In the genomic region with DNA sequence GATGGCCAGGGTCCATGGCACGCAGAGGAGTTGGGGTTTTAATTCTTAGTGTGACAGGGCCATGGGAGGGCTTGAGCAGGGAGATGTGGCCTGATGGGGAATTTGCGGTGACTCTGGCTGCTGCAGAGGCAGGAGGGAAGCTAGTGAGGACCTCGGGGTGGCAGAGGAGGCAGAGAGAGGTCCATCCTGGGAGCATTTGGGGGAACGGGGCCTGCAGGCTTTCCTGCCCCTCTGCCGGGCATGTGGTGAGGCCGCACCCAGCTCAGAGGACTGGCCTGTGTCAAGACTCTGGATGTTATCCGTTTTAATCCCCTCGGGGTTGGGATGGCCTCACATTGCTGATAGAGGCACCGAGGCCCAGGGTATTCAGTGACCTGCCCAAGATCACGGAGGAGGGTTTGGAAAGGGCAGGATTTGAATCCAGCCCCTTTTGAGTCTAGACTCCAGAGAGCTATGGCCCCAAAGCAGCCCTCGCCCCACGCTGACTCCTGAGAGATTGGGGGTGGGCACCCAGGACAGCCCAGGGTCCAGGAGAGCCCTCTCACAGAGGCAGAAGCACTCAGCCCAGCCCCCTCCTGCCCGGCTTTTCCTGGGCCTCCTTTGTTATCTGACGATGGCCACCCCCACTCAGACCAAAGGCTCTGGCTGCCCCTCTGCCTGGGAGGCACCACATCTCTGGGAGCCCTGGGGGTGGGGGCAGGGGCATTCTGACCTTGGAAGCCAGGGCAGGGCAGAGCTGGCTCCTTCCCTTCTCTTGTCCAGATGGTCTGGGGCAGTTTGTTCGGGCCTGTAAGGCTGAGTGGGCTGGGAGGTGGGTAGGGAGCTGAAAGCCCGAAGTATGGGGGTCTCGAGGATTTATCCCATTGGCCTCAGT, we compare ENCODE assay signal across 10 cellular contexts. TPM values are rescaled to one million over a fixed set of nuclear protein-coding genes. Genes with fewer than 3 reads are reported as not detected.
DNase-seq lines count a peak whose midpoint lies in the region; ATAC-seq, FAIRE-seq and TF ChIP-seq lines count a peak whose summit lies in the region.
"Had no signal": no experiment of that assay in that cellular context is flagged by ENCODE, and none has a peak within 500 bp of the region (broad histone marks: within the 10 kb centered on the region; RNA-seq: fewer than 3 reads in every experiment).

No MANE protein-coding gene starts in this region.

- H3K9me3 Mint-ChIP-seq in type B pancreatic cell: no peaks in the 10 kb centered on the region
- H3K9me3 Mint-ChIP-seq: activated T-helper 2 cell treated with anti-CD3 and anti-CD28 coated beads, Interferon-gamma antibody, Interleukin-2, Interleukin-4, amounts not matched to agents 10 μg/mL and 5 μg/mL and 100 μg/mL, durations not matched to agents 14 hours and 24 hours and 36 hours; T-helper 2 cell treated with Interferon-gamma antibody and Interleukin-4, amounts not matched to agents 5 μg/mL and 100 μg/mL, for 36 hours had no signal

- peak; percentile 5; the same call in 1 of the 3 replicates for ATAC-seq in GM12878

- TF ChIP-seq CTCF in cardiac muscle cell (IDR thresholded peaks at IDR 0.05; ENCODE audit: low read depth, low read length) (no peak), GM12878 (IDR thresholded peaks at IDR 0.05 in 2 of 3, conservative IDR thresholded peaks at IDR 0.05 in 1 of 3; ENCODE audit: control insufficient read depth in 2 of 3, extremely low read depth in 1 of 3, insufficient read depth in 1 of 3, low read depth in 3 of 3, low read length in 3 of 3) (no peak), type B pancreatic cell (conservative IDR thresholded peaks at IDR 0.05) (no peak)

- RAD21 ChIA-PET in GM12878 (lab: Charles Lee; ENCODE audit: unreplicated experiment): interaction anchor here (0.9 to 4.3 kb wide), 8 partner anchors 8 to 58 kb away, joined by 3 to 27 read pairs (median 4); partner anchors contain the start of gene MIEF1

- POLR2A ChIA-PET in GM12878 (lab: Charles Lee): interaction anchor here (1.0 to 5.0 kb wide), 6 partner anchors 9 to 34 kb away, joined by 4 to 38 read pairs (median 8); no protein-coding TSS in a partner anchor

- SMC1A ChIA-PET in GM12878 (lab: Charles Lee; ENCODE audit: uncharacterized antibody, unreplicated experiment): interaction anchor here (1.0 to 3.7 kb wide), 10 partner anchors 9 to 139 kb away, joined by 3 to 21 read pairs (median 4); no protein-coding TSS in a partner anchor

- H3K9ac ChIP-seq in GM12878 (ENCODE audit: control insufficient read depth, insufficient read depth, low read length) (peak overlapping the region; percentile 50; the same call in 1 of the 2 replicates), mucosa of rectum (ENCODE audit: low read depth in 1 of 2, low read length in 2 of 2) (no peak overlapping the region)

- H3K27me3 Mint-ChIP-seq in type B pancreatic cell: no peaks in the 10 kb centered on the region

- H3K36me3 ChIP-seq in cardiac muscle cell: no peaks in the 10 kb centered on the region
- peaks cover 7 to 23% of the 10 kb centered on the region in 2 experiments; a peak in 3 of 4 replicates for H3K36me3 ChIP-seq in GM12878 (ENCODE audit: control insufficient read depth in 2 of 2, insufficient read depth in 2 of 2, low read length in 1 of 2)
- H3K36me3 ChIP-seq in mucosa of rectum (ENCODE audit: control insufficient read depth in 2 of 2, insufficient read depth in 2 of 2, low read length in 2 of 2): no peaks in the 10 kb centered on the region

- H3K4me1 ChIP-seq in cardiac muscle cell (ENCODE audit: low read depth) (peaks cover 61% of the 10 kb centered on the region), GM12878 (ENCODE audit: control insufficient read depth, insufficient read depth, low read length) (peaks cover 55% of the 10 kb centered on the region), mucosa of rectum (ENCODE audit: control insufficient read depth in 2 of 2, insufficient read depth in 2 of 2, low read length in 2 of 2) (peaks cover 52 to 58% of the 10 kb centered on the region in 2 donors)

- no peaks in the 10 kb centered on the region for H3K9me3 ChIP-seq in cardiac muscle cell (ENCODE audit: low read depth)
- H3K9me3 ChIP-seq in GM12878 (replicated peaks; ENCODE audit: control insufficient read depth, insufficient read depth, low read length): no peaks in the 10 kb centered on the region
- H3K9me3 ChIP-seq in mucosa of rectum (ENCODE audit: control insufficient read depth in 2 of 2, low read length in 2 of 2): no peaks in the 10 kb centered on the region

- no peak for TF ChIP-seq POLR2A in GM12878 (IDR thresholded peaks at IDR 0.05; ENCODE audit: low read depth, low read length)

- peak overlapping the region; percentile 81 for H3K4me3 Mint-ChIP-seq in type B pancreatic cell

- H3K4me2 ChIP-seq in GM12878 (ENCODE audit: control insufficient read depth, insufficient read depth): peak overlapping the region; percentile 65

- no peaks in the 10 kb centered on the region; the same call in 1 of the 2 replicates for H4K20me1 ChIP-seq in GM12878 (ENCODE audit: control insufficient read depth, insufficient read depth)

- H3K27me3 ChIP-seq in cardiac muscle cell (no peaks in the 10 kb centered on the region), GM12878 (replicated peaks in 1 of 2; ENCODE audit: control insufficient read depth in 2 of 2, insufficient read depth in 2 of 2, low read length in 1 of 2) (no peaks in the 10 kb centered on the region), mucosa of rectum (ENCODE audit: control insufficient read depth in 2 of 2, insufficient read depth in 2 of 2, low read length in 2 of 2) (no peaks in the 10 kb centered on the region)

- no peaks in the 10 kb centered on the region for H3K36me3 Mint-ChIP-seq in type B pancreatic cell

- peak; percentile 20 to 54 for DNase-seq in cardiac muscle cell (ENCODE audit: low read depth in 1 of 2, low spot score in 1 of 2)
- no peak for DNase-seq in cardiac septum (ENCODE audit: low spot score)
- DNase-seq in GM12878 (ENCODE audit: low read depth, low spot score): no peak
- DNase-seq in type B pancreatic cell (ENCODE audit: extremely low spot score, unreplicated experiment): no peak
- DNase-seq in iPS-NIHi11 (ENCODE audit: low spot score): no peak
- no peak for DNase-seq in NCI-H1105 treated with DMSO at 0.1 percent for 48 hours (lab: John Stamatoyannopoulos, UW)
- no peak for DNase-seq in NCI-H446 (lab: John Stamatoyannopoulos, UW)

- TF ChIP-seq RAD21 in GM12878 (IDR thresholded peaks at IDR 0.05; ENCODE audit: insufficient read depth, low read depth, low read length): no peak

- intact Hi-C loops in cardiac septum (cut with DNase I) (no loop called here), GM12878 (cut with micrococcal nuclease; ENCODE audit: unreplicated experiment) (no loop called here)

- H2AFZ ChIP-seq in GM12878 (ENCODE audit: control insufficient read depth, low read depth, low read length): no peak overlapping the region

- BruUV-seq in GM12878 (replicated peaks; lab: Mats Ljungman, UMichigan): no TSS peak

- H3K27ac Mint-ChIP-seq in type B pancreatic cell: peak overlapping the region; percentile 100

- WGBS in GM12878 (ENCODE audit: insufficient coverage, insufficient replicate concordance, low lambda C conversion rate, missing lambda C conversion rate): 60% methylated on average over 17 of the region's 17 CpGs

- no peak for FAIRE-seq in GM12878 (lab: Jason Lieb, UNC)

- in situ Hi-C loops in GM12878 (cut with MboI): no loop called here

- peaks cover 65% of the 10 kb centered on the region for H3K79me2 ChIP-seq in GM12878 (ENCODE audit: control insufficient read depth, insufficient read depth, low read length)

- H3K4me1 Mint-ChIP-seq in type B pancreatic cell (ENCODE audit: unreplicated experiment): peaks cover 54% of the 10 kb centered on the region

- CTCF ChIA-PET in GM12878 (lab: Yijun Ruan, JAX): interaction anchor here (0.6 to 3.7 kb wide), 7 partner anchors 9 to 138 kb away, joined by 3 to 15 read pairs (median 5); no protein-coding TSS in a partner anchor

- peak overlapping the region; percentile 69 for H3K27ac ChIP-seq in cardiac muscle cell
- H3K27ac ChIP-seq in GM12878 (ENCODE audit: control insufficient read depth, insufficient read depth): peak overlapping the region; percentile 76
- H3K27ac ChIP-seq in mucosa of rectum (ENCODE audit: low read depth in 2 of 2, low read length in 2 of 2): peak overlapping the region; percentile 0 to 74

- H3K4me3 ChIP-seq in cardiac muscle cell: no peak overlapping the region
- peak overlapping the region; percentile 50; the same call in 1 of the 2 replicates for H3K4me3 ChIP-seq in GM12878
- no peak overlapping the region for H3K4me3 ChIP-seq in mucosa of rectum (ENCODE audit: low read length in 2 of 2)

- no peak for TF ChIP-seq EP300 in GM12878 (IDR thresholded peaks at IDR 0.05; ENCODE audit: borderline replicate concordance in 1 of 2, control insufficient read depth in 1 of 2, low read depth in 2 of 2, low read length in 2 of 2)

RNA-seq across cellular contexts. Expression of gene MGAT3, which starts 13.9 kb away (rescaled TPM):
- total RNA-seq in cardiac muscle cell: 31.4 and 38.0 TPM in 2 replicates
- 9.9 and 12.3 TPM in 2 replicates for polyA plus RNA-seq in cardiac muscle cell
- total RNA-seq in cardiac septum: 24.1 TPM
- total RNA-seq in GM12878 (2013; cell fraction: nucleolus; rRNA removed): 32.8 and 36.9 TPM in 2 replicates
- total RNA-seq in GM12878 (2014; rRNA removed): 11.3 and 12.0 TPM in 2 replicates
- 11.8 and 12.5 TPM in 2 replicates for total RNA-seq in GM12878 (2014; rRNA removed; fragmentation: Illumina TruSeq; extraction: Trizol)
- 38.5 and 40.2 TPM in 2 replicates for total RNA-seq in GM12878 (2021)
- polyA plus RNA-seq in GM12878 (2011; ENCODE audit: low read depth): 6.3 TPM
- polyA plus RNA-seq in GM12878 (2011; rRNA removed): 9.5 and 16.9 TPM in 2 replicates
- polyA plus RNA-seq in GM12878 (2011; cell fraction: cytosol; rRNA removed): 21.5 and 27.7 TPM in 2 replicates
- 27.2 and 30.1 TPM in 2 replicates for polyA plus RNA-seq in GM12878 (2011; cell fraction: nucleus; rRNA removed)
- 13.9 and 17.0 TPM in 2 replicates for polyA plus RNA-seq in GM12878 (2012)
- 5.8 and 12.1 TPM in 2 replicates for polyA plus RNA-seq in GM12878 (2014; fragmentation: Illumina TruSeq; extraction: Trizol)
- polyA plus RNA-seq in GM12878 (2014; fragmentation: Nextera tagmentation; extraction: Ambion mirVana): 1 to 10 TPM in 1 of 2 experiments, under 1 TPM in 1; 0.32 to 1.1 TPM
- 23.5 and 25.6 TPM in 2 replicates for polyA plus RNA-seq in GM12878 (2014; rRNA removed)
- polyA plus RNA-seq in GM12878 (2016; fragmentation: Nextera tagmentation; extraction: Ambion mirVana): 1 to 10 TPM; 8.3 to 8.4 TPM
- 22.1 and 40.9 TPM in 2 replicates for polyA minus RNA-seq in GM12878 (2011; rRNA and poly(A)+ RNA removed)
- 20.5 and 24.1 TPM in 2 replicates for polyA minus RNA-seq in GM12878 (2011; cell fraction: cytosol; rRNA and poly(A)+ RNA removed)
- 8.3 and 15.4 TPM in 2 replicates for polyA minus RNA-seq in GM12878 (2011; cell fraction: nucleus; rRNA and poly(A)+ RNA removed)
- 47.0 and 115 TPM in 2 replicates for total RNA-seq in type B pancreatic cell (ENCODE audit: low replicate concordance)

RNA-seq across cellular contexts. Expression of gene MIEF1, which starts 31.4 kb away (rescaled TPM):
- 27.2 and 31.2 TPM in 2 replicates for total RNA-seq in cardiac muscle cell
- 29.1 and 33.7 TPM in 2 replicates for polyA plus RNA-seq in cardiac muscle cell
- 19.4 TPM for total RNA-seq in cardiac septum
- 32.3 and 33.3 TPM in 2 replicates for total RNA-seq in GM12878 (2013; cell fraction: nucleolus; rRNA removed)
- 27.9 and 28.3 TPM in 2 replicates for total RNA-seq in GM12878 (2014; rRNA removed)
- 24.0 and 26.4 TPM in 2 replicates for total RNA-seq in GM12878 (2014; rRNA removed; fragmentation: Illumina TruSeq; extraction: Trizol)
- 50.9 and 52.3 TPM in 2 replicates for total RNA-seq in GM12878 (2021)
- 17.7 TPM for polyA plus RNA-seq in GM12878 (2011; ENCODE audit: low read depth)
- 21.3 and 27.9 TPM in 2 replicates for polyA plus RNA-seq in GM12878 (2011; rRNA removed)
- polyA plus RNA-seq in GM12878 (2011; cell fraction: cytosol; rRNA removed): 29.7 and 30.5 TPM in 2 replicates
- polyA plus RNA-seq in GM12878 (2011; cell fraction: nucleus; rRNA removed): 19.1 and 27.5 TPM in 2 replicates
- 22.3 and 24.9 TPM in 2 replicates for polyA plus RNA-seq in GM12878 (2012)
- polyA plus RNA-seq in GM12878 (2014; fragmentation: Illumina TruSeq; extraction: Trizol): 33.1 and 35.8 TPM in 2 replicates
- polyA plus RNA-seq in GM12878 (2014; fragmentation: Nextera tagmentation; extraction: Ambion mirVana): 10 to 100 TPM; 12.4 to 13.8 TPM
- 30.6 and 35.2 TPM in 2 replicates for polyA plus RNA-seq in GM12878 (2014; rRNA removed)
- polyA plus RNA-seq in GM12878 (2016; fragmentation: Nextera tagmentation; extraction: Ambion mirVana): 10 to 100 TPM; 43.2 to 46.3 TPM
- polyA minus RNA-seq in GM12878 (2011; rRNA and poly(A)+ RNA removed): 40.1 and 42.5 TPM in 2 replicates
- 15.5 and 17.6 TPM in 2 replicates for polyA minus RNA-seq in GM12878 (2011; cell fraction: cytosol; rRNA and poly(A)+ RNA removed)
- polyA minus RNA-seq in GM12878 (2011; cell fraction: nucleus; rRNA and poly(A)+ RNA removed): 11.0 and 23.4 TPM in 2 replicates
- 35.0 and 35.5 TPM in 2 replicates for total RNA-seq in type B pancreatic cell (ENCODE audit: low replicate concordance)

RNA-seq across cellular contexts. Expression of gene ATF4, which starts 49.7 kb away (rescaled TPM):
- total RNA-seq in cardiac muscle cell (283 and 375 TPM in 2 replicates), cardiac septum (177 TPM), GM12878 (2014; rRNA removed) (308 and 320 TPM in 2 replicates), GM12878 (2014; rRNA removed; fragmentation: Illumina TruSeq; extraction: Trizol) (340 and 355 TPM in 2 replicates), GM12878 (2021) (326 and 331 TPM in 2 replicates), type B pancreatic cell (ENCODE audit: low replicate concordance) (315 and 398 TPM in 2 replicates)
- polyA plus RNA-seq in cardiac muscle cell (194 and 203 TPM in 2 replicates), GM12878 (2011; rRNA removed) (566 and 603 TPM in 2 replicates), GM12878 (2014; fragmentation: Illumina TruSeq; extraction: Trizol) (520 and 576 TPM in 2 replicates), GM12878 (2014; fragmentation: Nextera tagmentation; extraction: Ambion mirVana) (100 to 1,000 TPM in 1 of 2 experiments, 10 to 100 TPM in 1; 88.3 to 187 TPM), GM12878 (2014; rRNA removed) (508 and 605 TPM in 2 replicates), GM12878 (2016; fragmentation: Nextera tagmentation; extraction: Ambion mirVana) (100 to 1,000 TPM; 165 to 178 TPM)
- total RNA-seq in GM12878 (2013; cell fraction: nucleolus; rRNA removed): 140 and 144 TPM in 2 replicates
- polyA plus RNA-seq in GM12878 (2011; ENCODE audit: low read depth): 395 TPM
- 689 and 827 TPM in 2 replicates for polyA plus RNA-seq in GM12878 (2011; cell fraction: cytosol; rRNA removed)
- polyA plus RNA-seq in GM12878 (2011; cell fraction: nucleus; rRNA removed): 737 and 862 TPM in 2 replicates
- 477 and 719 TPM in 2 replicates for polyA plus RNA-seq in GM12878 (2012)
- polyA minus RNA-seq in GM12878 (2011; rRNA and poly(A)+ RNA removed): 145 and 253 TPM in 2 replicates
- polyA minus RNA-seq in GM12878 (2011; cell fraction: cytosol; rRNA and poly(A)+ RNA removed): 58.9 and 61.0 TPM in 2 replicates
- polyA minus RNA-seq in GM12878 (2011; cell fraction: nucleus; rRNA and poly(A)+ RNA removed): 146 and 184 TPM in 2 replicates

Comparison
In these comparisons a context has a peak if more than half of its experiments do, and no peak if none do; other contexts are left out.
1. DNase-seq: peak in cardiac muscle cell (2 of 2); none in cardiac septum (single experiment), GM12878 (single experiment), type B pancreatic cell (single experiment), iPS-NIHi11 (single experiment), NCI-H1105 treated with DMSO at 0.1 percent for 48 hours (single experiment) and NCI-H446 (0 of 2).
2. Peak in every context shown above with its lines, with median percentiles within 50 percentile points of each other: H3K27ac ChIP-seq.